14 cellular contexts compared by ENCODE assay signal in genomic region chr13:98976941-98977340, GRCh38. TPM values are rescaled to one million over a fixed set of nuclear protein-coding genes. Genes with fewer than 3 reads are reported as not detected.
DNase-seq lines count a peak whose midpoint lies in the region; ATAC-seq, FAIRE-seq and TF ChIP-seq lines count a peak whose summit lies in the region.
"Had no signal": no experiment of that assay in that cellular context is flagged by ENCODE, and none has a peak within 500 bp of the region (broad histone marks: within the 10 kb centered on the region; RNA-seq: fewer than 3 reads in every experiment).

No MANE protein-coding gene starts in this region.

- peak overlapping the region; percentile 82; the same call in 1 of the 2 replicates for H3K27ac Mint-ChIP-seq in GM23338
- H3K27ac Mint-ChIP-seq: activated CD4-positive, alpha-beta memory T cell treated with anti-CD3 and anti-CD28 coated beads, Interleukin-2, amount 10 ng/mL, durations not matched to agents 7 days and 5 days had no signal

- no peak overlapping the region for H3K27ac ChIP-seq in GM23338 (ENCODE audit: low read depth)
- peak overlapping the region; percentile 91 for H3K27ac ChIP-seq in brain microvascular endothelial cell

- no peaks in the 10 kb centered on the region; the same call in 1 of the 2 replicates for H3K79me2 ChIP-seq in GM23338 (replicated peaks; ENCODE audit: insufficient read depth)

- no peaks in the 10 kb centered on the region for H3K9me3 ChIP-seq in skeletal muscle satellite cell (replicated peaks; ENCODE audit: low read length)
- no peaks in the 10 kb centered on the region for H3K9me3 ChIP-seq in MG63
- H3K9me3 ChIP-seq: colonic mucosa had no signal

- H3K27me3 Mint-ChIP-seq in GM23338 (ENCODE audit: insufficient read depth, low read depth, poor library complexity) = peaks cover 4% of the 10 kb centered on the region
- H3K27me3 Mint-ChIP-seq: activated CD4-positive, alpha-beta memory T cell treated with anti-CD3 and anti-CD28 coated beads, Interleukin-2, amount 10 ng/mL, durations not matched to agents 7 days and 5 days had no signal

- intact Hi-C loops in head of caudate nucleus (cut with DNase I) = loop anchor here (5.0 kb wide), 1 partner anchor 55 kb away; no protein-coding TSS in a partner anchor

- TF ChIP-seq CTCF in GM23338 (conservative IDR thresholded peaks at IDR 0.05; ENCODE audit: low read depth in 2 of 2) (no peak), brain microvascular endothelial cell (IDR thresholded peaks at IDR 0.05; ENCODE audit: low read depth, low read length, missing control alignments) (no peak), kidney epithelial cell (IDR thresholded peaks at IDR 0.05; ENCODE audit: insufficient read depth, low read length, poor library complexity, severe bottlenecking) (no peak), D721Med (IDR thresholded peaks at IDR 0.05; ENCODE audit: insufficient read depth, missing control alignments) (no peak)

- peak overlapping the region; percentile 71 for H3K9ac ChIP-seq in skeletal muscle satellite cell (ENCODE audit: low read depth, low read length)

- no peak for ATAC-seq in GM23338
- ATAC-seq in GM18907 (IDR thresholded peaks at IDR 0.05; ENCODE audit: unreplicated experiment) = no peak

- H3K4me1 ChIP-seq in GM23338 (ENCODE audit: insufficient read depth) = peaks cover 51% of the 10 kb centered on the region
- peaks cover 52% of the 10 kb centered on the region for H3K4me1 ChIP-seq in skeletal muscle satellite cell (ENCODE audit: control insufficient read depth, insufficient read depth, low read length)
- H3K4me1 ChIP-seq: colonic mucosa had no signal

- H3K4me3 ChIP-seq in GM23338 (no peak overlapping the region), brain microvascular endothelial cell (ENCODE audit: low read depth, low read length) (peak overlapping the region; percentile 55), kidney epithelial cell (ENCODE audit: low read depth, low read length) (peak overlapping the region; percentile 44), skeletal muscle satellite cell (ENCODE audit: low read length) (peak overlapping the region; percentile 74), MG63 (no peak overlapping the region)

- FAIRE-seq in D721Med (lab: Jason Lieb, UNC) = no peak
- FAIRE-seq: islet of Langerhans had no signal

- H2AFZ ChIP-seq in GM23338 = no peak overlapping the region

- DNase-seq in GM23338 (ENCODE audit: low spot score) (no peak), brain microvascular endothelial cell (no peak), kidney epithelial cell (ENCODE audit: low read depth) (no peak), head of caudate nucleus (no peak), D721Med (ENCODE audit: insufficient read length, low spot score) (no peak), MG63 (no peak)
- DNase-seq: activated CD4-positive, alpha-beta memory T cell treated with anti-CD3 and anti-CD28 coated beads, Interleukin-2, amount 10 ng/mL, durations not matched to agents 7 days and 5 days; colonic mucosa; NCI-H1930; SHP77; stimulated activated CD4-positive, alpha-beta T cell treated with anti-CD3 and anti-CD28 coated beads, Interleukin-15, amount 100 ng/mL, for 24 hours had no signal

- peaks cover 47% of the 10 kb centered on the region for H3K4me1 Mint-ChIP-seq in GM23338

- H3K27me3 ChIP-seq in GM23338 (ENCODE audit: insufficient read depth) (no peaks in the 10 kb centered on the region), brain microvascular endothelial cell (replicated peaks) (no peaks in the 10 kb centered on the region), kidney epithelial cell (ENCODE audit: control insufficient read depth, insufficient read depth, low read length) (no peaks in the 10 kb centered on the region), skeletal muscle satellite cell (ENCODE audit: control insufficient read depth, insufficient read depth, low read length) (no peaks in the 10 kb centered on the region), MG63 (no peaks in the 10 kb centered on the region)
- H3K27me3 ChIP-seq: colonic mucosa had no signal

- in situ Hi-C loops in brain microvascular endothelial cell (cut with HindIII; ENCODE audit: low pct_ligation_motif_present, low sequenced_read_pairs) = no loop called here

- no peaks in the 10 kb centered on the region for H4K20me1 ChIP-seq in GM23338 (replicated peaks; ENCODE audit: insufficient read depth)

- H3K4me3 Mint-ChIP-seq in GM23338 = no peak overlapping the region
- H3K4me3 Mint-ChIP-seq: activated CD4-positive, alpha-beta memory T cell treated with anti-CD3 and anti-CD28 coated beads, Interleukin-2, amount 10 ng/mL, durations not matched to agents 7 days and 5 days had no signal

- no peak overlapping the region for H3K4me2 ChIP-seq in GM23338
- H3K4me2 ChIP-seq in skeletal muscle satellite cell (ENCODE audit: low read length) = peak overlapping the region; percentile 96

- H3K36me3 Mint-ChIP-seq in GM23338 (ENCODE audit: low read depth) = no peaks in the 10 kb centered on the region

- H3K9me3 Mint-ChIP-seq in GM23338 = no peaks in the 10 kb centered on the region; the same call in 2 of the 3 replicates
- H3K9me3 Mint-ChIP-seq: activated CD4-positive, alpha-beta memory T cell treated with anti-CD3 and anti-CD28 coated beads, Interleukin-2, amount 10 ng/mL, durations not matched to agents 7 days and 5 days had no signal

- H3F3A ChIP-seq in GM23338 (replicated peaks; ENCODE audit: low read depth) = no peaks in the 10 kb centered on the region

- no peaks in the 10 kb centered on the region for H3K9me2 ChIP-seq in GM23338 (ENCODE audit: insufficient read depth)

- H3K36me3 ChIP-seq in GM23338 (ENCODE audit: insufficient read depth) (no peaks in the 10 kb centered on the region), brain microvascular endothelial cell (replicated peaks) (no peaks in the 10 kb centered on the region), kidney epithelial cell (ENCODE audit: control insufficient read depth, insufficient read depth, low read length) (no peaks in the 10 kb centered on the region), skeletal muscle satellite cell (ENCODE audit: insufficient read depth, low read length) (no peaks in the 10 kb centered on the region), MG63 (no peaks in the 10 kb centered on the region)
- H3K36me3 ChIP-seq: colonic mucosa had no signal

TF ChIP-seq in GM23338, 12 proteins besides CTCF, POLR2A, EP300 and RAD21 (continues in another document):
- TF ChIP-seq REST (IDR thresholded peaks at IDR 0.05; ENCODE audit: unreplicated experiment) (no peak), ZNF331 (CRISPR knock-in tag; IDR thresholded peaks at IDR 0.05; ENCODE audit: low read depth) (no peak), NANOG (IDR thresholded peaks at IDR 0.05; ENCODE audit: borderline replicate concordance) (no peak), EZH2 (IDR thresholded peaks at IDR 0.05; ENCODE audit: low read depth, unreplicated experiment) (no peak), POLR2AphosphoS5 (IDR thresholded peaks at IDR 0.05; ENCODE audit: low read depth) (no peak), STAT1 (IDR thresholded peaks at IDR 0.05; ENCODE audit: unreplicated experiment) (no peak)

RNA-seq across cellular contexts. Expression of gene DOCK9, which starts 0.9 kb away (rescaled TPM):
- total RNA-seq in GM23338 (2014; rRNA removed; shearing (Covaris generic)) = 34.9 and 57.7 TPM in 2 replicates
- 7.3 and 8.5 TPM in 2 replicates for polyA plus RNA-seq in GM23338 (2016; fragmentation: Nextera tagmentation; extraction: Ambion mirVana)
- total RNA-seq in kidney epithelial cell = 226 and 230 TPM in 2 replicates
- 9.8 and 13.7 TPM in 2 replicates for total RNA-seq in skeletal muscle satellite cell (2012; rRNA removed)
- total RNA-seq in MG63 (2014; rRNA removed; shearing (Covaris generic); ENCODE audit: low replicate concordance) = 1.7 and 2.1 TPM in 2 replicates

Comparison
In these comparisons a context has a peak if more than half of its experiments do, and no peak if none do; other contexts are left out.
1. H3K4me3 ChIP-seq: peak in brain microvascular endothelial cell (single experiment), kidney epithelial cell (single experiment) and skeletal muscle satellite cell (single experiment); none in GM23338 (single experiment) and MG63 (single experiment).
2. RNA of gene DOCK9, which starts 0.9 kb away (total RNA-seq): 226 to 230 TPM in kidney epithelial cell and 34.9 to 57.7 TPM in GM23338; 1.7 to 2.1 TPM in MG63; every median in the first group is over 10 times any median in the second.